8 cellular contexts compared by ENCODE assay signal in genomic region chr10:87342249-87342703, GRCh38. TPM values are rescaled to one million over a fixed set of nuclear protein-coding genes. Genes with fewer than 3 reads are reported as not detected.
A peak's percentile ranks its signal among the peaks of the same experiment; 100 is the strongest.
DNase-seq lines count a peak whose midpoint lies in the region; ATAC-seq and TF ChIP-seq lines count a peak whose summit lies in the region.
"Not testable (repeated sequence)": the region's sequence is repeated elsewhere in the genome, so short reads cannot be mapped to it uniquely, and the experiment has no call there.

No MANE protein-coding gene starts in this region.

- H3K36me3 Mint-ChIP-seq in activated naive CD4-positive, alpha-beta T cell treated with anti-CD3 and anti-CD28 coated beads, Interleukin-2, amount 50 U/mL, for 72 hours; glutamatergic neuron (ENCODE audit: unreplicated experiment): not testable (repeated sequence)

- H3K9me3 Mint-ChIP-seq in activated naive CD4-positive, alpha-beta T cell treated with anti-CD3 and anti-CD28 coated beads, Interleukin-2, amount 50 U/mL, for 72 hours; glutamatergic neuron (ENCODE audit: unreplicated experiment): not testable (repeated sequence)

- H3K27ac Mint-ChIP-seq in activated naive CD4-positive, alpha-beta T cell treated with anti-CD3 and anti-CD28 coated beads, Interleukin-2, amount 50 U/mL, for 72 hours: peak overlapping the region; percentile 82 to 90
- H3K27ac Mint-ChIP-seq in glutamatergic neuron (ENCODE audit: unreplicated experiment): peak overlapping the region; percentile 48

- DNase-seq in GM10266 (ENCODE audit: extremely low spot score): peak; percentile 72
- peak; percentile 61 for DNase-seq in NCI-H1048 (lab: John Stamatoyannopoulos, UW)
- peak; percentile 27 for DNase-seq in SKM-1 (lab: John Stamatoyannopoulos, UW; ENCODE audit: unreplicated experiment)
- DNase-seq in activated naive CD4-positive, alpha-beta T cell treated with anti-CD3 and anti-CD28 coated beads, Interleukin-2, amount 50 U/mL, for 72 hours (ENCODE audit: low spot score in 2 of 2): peak; percentile 70 to 82
- DNase-seq in glutamatergic neuron: peak; percentile 84
- DNase-seq in omental fat pad (ENCODE audit: low spot score): peak; percentile 42
- peak; percentile 86 for DNase-seq in superior temporal gyrus (ENCODE audit: extremely low spot score)

- peak; percentile 81 for ATAC-seq in HG02623 (IDR thresholded peaks at IDR 0.05; ENCODE audit: unreplicated experiment)
- peak; percentile 91 for ATAC-seq in activated naive CD4-positive, alpha-beta T cell treated with anti-CD3 and anti-CD28 coated beads, Interleukin-2, amount 50 U/mL, for 72 hours
- peak; percentile 97 for ATAC-seq in omental fat pad (ENCODE audit: low FRiP score)

- not testable (repeated sequence) for H3K4me1 Mint-ChIP-seq in glutamatergic neuron (ENCODE audit: low read depth, unreplicated experiment)

- peak overlapping the region; percentile 63 for H3K4me3 Mint-ChIP-seq in glutamatergic neuron (ENCODE audit: unreplicated experiment)

- not testable (repeated sequence) for H3K27me3 Mint-ChIP-seq in glutamatergic neuron (ENCODE audit: unreplicated experiment)

- TF ChIP-seq CTCF in GM10266 (IDR thresholded peaks at IDR 0.05; ENCODE audit: control insufficient read depth, insufficient read depth, low read depth, missing control alignments); glutamatergic neuron (IDR thresholded peaks at IDR 0.05; ENCODE audit: partially characterized antibody, unreplicated experiment); omental fat pad (IDR thresholded peaks at IDR 0.05): not testable (repeated sequence)

RNA-seq across cellular contexts. Expression of gene NUTM2D, which starts 15.3 kb away (rescaled TPM):
- 1 to 10 TPM in 1 of 2 donors, under 1 TPM in 1; 0.20 to 1.4 TPM for total RNA-seq in activated naive CD4-positive, alpha-beta T cell treated with anti-CD3 and anti-CD28 coated beads, Interleukin-2, amount 50 U/mL, for 72 hours
- total RNA-seq in glutamatergic neuron (ENCODE audit: unreplicated experiment): 11.3 TPM
- total RNA-seq in omental fat pad: 1 to 10 TPM; 2.3 to 3.9 (median 2.7) TPM

Comparison
In these comparisons a context has a peak if more than half of its experiments do, and no peak if none do; other contexts are left out.
1. Peak in every context shown above with its lines: DNase-seq and ATAC-seq.
2. DNase-seq: peak in every context shown above with its lines; median percentile 86 in superior temporal gyrus; 84 in glutamatergic neuron; 76 in activated naive CD4-positive, alpha-beta T cell treated with anti-CD3 and anti-CD28 coated beads, Interleukin-2, amount 50 U/mL, for 72 hours; 72 in GM10266; 61 in NCI-H1048; 42 in omental fat pad; 27 in SKM-1.